ENCODE assay signal across 8 cellular contexts in the genomic region with DNA sequence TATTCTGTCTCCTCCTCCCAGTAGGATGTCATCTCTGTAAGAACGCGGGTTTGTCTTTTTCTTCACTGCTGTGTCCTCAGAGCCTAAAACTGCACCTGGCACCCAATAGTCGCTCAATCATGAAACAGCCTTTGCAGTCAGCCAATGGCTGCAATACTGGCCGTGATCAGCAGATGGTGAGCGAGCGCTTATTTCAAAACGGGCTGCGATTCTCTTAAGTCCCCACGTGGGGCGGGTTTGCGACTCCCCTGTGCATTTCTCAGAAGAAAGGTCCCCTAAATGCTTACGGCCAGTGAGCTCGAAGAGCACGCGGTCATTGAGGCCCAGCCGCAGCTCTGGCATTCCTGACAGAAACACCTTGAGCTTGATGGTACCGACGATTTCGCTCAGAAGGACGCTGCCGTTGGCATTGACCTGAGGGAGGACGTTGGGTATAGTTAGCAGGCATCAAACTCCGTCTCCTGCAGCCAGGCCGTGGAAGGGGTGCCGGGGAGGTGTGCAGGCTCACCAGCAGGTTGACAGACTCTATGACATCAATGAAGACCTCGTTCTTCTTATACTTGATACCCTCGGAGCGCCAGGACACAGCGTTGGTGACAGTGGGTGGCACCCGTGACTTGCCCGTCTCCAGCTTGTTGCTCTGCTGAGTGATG. TPM values are rescaled to one million over a fixed set of nuclear protein-coding genes. Genes with fewer than 3 reads are reported as not detected.
DNase-seq lines count a peak whose midpoint lies in the region; ATAC-seq and TF ChIP-seq lines count a peak whose summit lies in the region.

No MANE protein-coding gene starts in this region.

- no peak overlapping the region for H2BK20ac ChIP-seq in H9 (ENCODE audit: low read depth, low read length, poor library complexity, severe bottlenecking)

- no peaks in the 10 kb centered on the region for H3K27me3 Mint-ChIP-seq in H9 (ENCODE audit: low read depth)
- H3K27me3 Mint-ChIP-seq in central memory CD8-positive, alpha-beta T cell, result no peaks in the 10 kb centered on the region

- no peak overlapping the region for H3K4ac ChIP-seq in H9 (ENCODE audit: low read depth, low read length)

- no peak overlapping the region for H2AK5ac ChIP-seq in H9 (ENCODE audit: insufficient read length, low read length)

- intact Hi-C loops in left colon (cut with DNase I, micrococcal nuclease), result loop anchor here in 1 of 2 donors (5.0 kb wide), 2 partner anchors 61 to 116 kb away; no protein-coding TSS in a partner anchor

- no peaks in the 10 kb centered on the region for H3K4me1 ChIP-seq in H9 (ENCODE audit: insufficient read depth, low read length)

- H2BK12ac ChIP-seq in H9 (ENCODE audit: insufficient read length, low read depth, low read length), result no peak overlapping the region

- H3K9ac ChIP-seq in H9 (ENCODE audit: extremely low read depth, insufficient read length, low read length), result no peak overlapping the region

- no peaks in the 10 kb centered on the region for H4K20me1 ChIP-seq in H9 (ENCODE audit: control insufficient read depth, insufficient read depth, insufficient read length)

- H3K23me2 ChIP-seq in H9 (ENCODE audit: insufficient read length, low read depth, low read length, poor library complexity, severe bottlenecking), result no peaks in the 10 kb centered on the region

- H3K27me3 ChIP-seq in H9 (ENCODE audit: insufficient read depth, low read length), result no peaks in the 10 kb centered on the region

- H3K4me1 Mint-ChIP-seq in H9, result peaks cover 10 to 14% of the 10 kb centered on the region in 2 experiments
- H3K4me1 Mint-ChIP-seq in central memory CD8-positive, alpha-beta T cell, result peaks cover 17% of the 10 kb centered on the region

- H3K79me1 ChIP-seq in H9 (ENCODE audit: insufficient read depth, low read depth, low read length, poor library complexity, severe bottlenecking), result peaks cover 2% of the 10 kb centered on the region

- H3K27ac Mint-ChIP-seq in H9, result no peak overlapping the region; a peak in 2 of 7 replicates
- H3K27ac Mint-ChIP-seq in central memory CD8-positive, alpha-beta T cell (ENCODE audit: low read depth), result no peak overlapping the region

- no CpG with 5 or more reads among the region's 31 CpGs for WGBS in H9 (ENCODE audit: extremely low coverage, insufficient read length, low lambda C conversion rate)

- H3K56ac ChIP-seq in H9 (ENCODE audit: insufficient read length, low read depth, low read length), result no peak overlapping the region

- no peak overlapping the region for H2BK120ac ChIP-seq in H9 (ENCODE audit: low read depth, low read length, poor library complexity, severe bottlenecking)

- no peak overlapping the region for H4K8ac ChIP-seq in H9 (replicated peaks; ENCODE audit: insufficient read length, low read depth, low read length)

- no peak overlapping the region for H2BK15ac ChIP-seq in H9 (ENCODE audit: low read depth, low read length)

- H3K14ac ChIP-seq in H9 (ENCODE audit: insufficient read depth, low read length), result no peak overlapping the region

- H2BK5ac ChIP-seq in H9 (ENCODE audit: insufficient read length, low read length), result no peak overlapping the region

- H4K91ac ChIP-seq in H9 (ENCODE audit: insufficient read length, low read depth, low read length), result no peak overlapping the region

- no peak overlapping the region for H3T11ph ChIP-seq in H9 (ENCODE audit: low read length)

- no peak overlapping the region for H3K18ac ChIP-seq in H9 (ENCODE audit: insufficient read length, low read depth, low read length)

- no peak overlapping the region for H3K4me2 ChIP-seq in H9 (ENCODE audit: insufficient read depth, insufficient read length, low read length)

- no peaks in the 10 kb centered on the region for H3K79me2 ChIP-seq in H9 (ENCODE audit: insufficient read depth, low read length)

- DNase-seq in AG20443 (ENCODE audit: low spot score) (peak; percentile 88), H9 (peak; percentile 89), NCI-H345 treated with DMSO at 0.1 percent for 48 hours (lab: John Stamatoyannopoulos, UW; ENCODE audit: unreplicated experiment) (peak; percentile 43), left colon (peak; percentile 73 to 92)
- DNase-seq in activated CD4-positive, CD25-positive, alpha-beta regulatory T cell treated with anti-CD3 and anti-CD28 coated beads, Interleukin-2, amount 50 U/mL, for 16 hours (ENCODE audit: low read depth, low spot score), result peak; percentile 76
- DNase-seq in central memory CD8-positive, alpha-beta T cell (ENCODE audit: low spot score in 2 of 2), result peak; percentile 83 to 91
- DNase-seq in stimulated activated CD4-positive, alpha-beta T cell treated with anti-CD3 and anti-CD28 coated beads, Interleukin-1b, Interleukin-23, amount 100 ng/mL, for 48 hours, result peak; percentile 90

- peak overlapping the region in 1 of 2 experiments; percentile 53; a peak in 1 of 5 replicates for H3K4me3 Mint-ChIP-seq in H9
- H3K4me3 Mint-ChIP-seq in central memory CD8-positive, alpha-beta T cell, result no peak overlapping the region

- peaks cover 15 to 64% (median 62%) of the 10 kb centered on the region in 3 experiments; a peak in 6 of 7 replicates for H3K36me3 Mint-ChIP-seq in H9 (ENCODE audit: insufficient read depth in 1 of 3, low read depth in 3 of 3)
- H3K36me3 Mint-ChIP-seq in central memory CD8-positive, alpha-beta T cell (ENCODE audit: insufficient read depth), result peaks cover 5% of the 10 kb centered on the region

- TF ChIP-seq CTCF in H9 (conservative IDR thresholded peaks at IDR 0.05), result peak; percentile 99

- H4K5ac ChIP-seq in H9 (ENCODE audit: insufficient read length, low read depth, low read length), result no peak overlapping the region

- H3K9me3 ChIP-seq in H9 (ENCODE audit: control insufficient read depth, low read depth, low read length), result no peaks in the 10 kb centered on the region

- no peak overlapping the region for H3K23ac ChIP-seq in H9 (ENCODE audit: insufficient read length, low read depth, low read length)

- no peak overlapping the region for H3K27ac ChIP-seq in H9 (ENCODE audit: insufficient read length, low read depth, low read length)

- peak; percentile 91 for ATAC-seq in central memory CD8-positive, alpha-beta T cell (replicated peaks; ENCODE audit: extremely low read depth, poor library complexity, severe bottlenecking)
- peak; percentile 93 for ATAC-seq in left colon
- no peak for ATAC-seq in HG03460 (IDR thresholded peaks at IDR 0.05; ENCODE audit: unreplicated experiment)

- no peak overlapping the region for H2AFZ ChIP-seq in H9 (ENCODE audit: low read length)

- H3K9me3 Mint-ChIP-seq in H9, result no peaks in the 10 kb centered on the region
- no peaks in the 10 kb centered on the region for H3K9me3 Mint-ChIP-seq in central memory CD8-positive, alpha-beta T cell

RNA-seq across cellular contexts. Expression of a gene that starts 6.0 kb away (rescaled TPM):
- total RNA-seq in H9 (2021), result 146 and 150 TPM in 2 replicates
- total RNA-seq in left colon, result 100 to 1,000 TPM; 116 to 158 TPM

RNA-seq across cellular contexts. Expression of a gene that starts 12.3 kb away (rescaled TPM):
- total RNA-seq in H9 (2021), result 2.8 and 3.7 TPM in 2 replicates
- total RNA-seq in left colon, result 10 to 100 TPM in 1 of 2 donors, 1 to 10 TPM in 1; 9.3 to 12.5 TPM

RNA-seq across cellular contexts. Expression of a gene that starts 15.3 kb away (rescaled TPM):
- total RNA-seq in H9 (2021) (57.4 and 63.8 TPM in 2 replicates), left colon (10 to 100 TPM; 12.9 to 14.9 TPM)

RNA-seq across cellular contexts. Expression of a gene that starts 37.4 kb away (rescaled TPM):
- total RNA-seq in H9 (2021), result 55.2 and 55.8 TPM in 2 replicates
- total RNA-seq in left colon, result 10 to 100 TPM; 87.0 to 93.9 TPM

RNA-seq across cellular contexts. Expression of a gene that starts 44.2 kb away (rescaled TPM):
- total RNA-seq in H9 (2021) (111 and 121 TPM in 2 replicates), left colon (100 to 1,000 TPM; 124 to 153 TPM)
